In the genomic region with DNA sequence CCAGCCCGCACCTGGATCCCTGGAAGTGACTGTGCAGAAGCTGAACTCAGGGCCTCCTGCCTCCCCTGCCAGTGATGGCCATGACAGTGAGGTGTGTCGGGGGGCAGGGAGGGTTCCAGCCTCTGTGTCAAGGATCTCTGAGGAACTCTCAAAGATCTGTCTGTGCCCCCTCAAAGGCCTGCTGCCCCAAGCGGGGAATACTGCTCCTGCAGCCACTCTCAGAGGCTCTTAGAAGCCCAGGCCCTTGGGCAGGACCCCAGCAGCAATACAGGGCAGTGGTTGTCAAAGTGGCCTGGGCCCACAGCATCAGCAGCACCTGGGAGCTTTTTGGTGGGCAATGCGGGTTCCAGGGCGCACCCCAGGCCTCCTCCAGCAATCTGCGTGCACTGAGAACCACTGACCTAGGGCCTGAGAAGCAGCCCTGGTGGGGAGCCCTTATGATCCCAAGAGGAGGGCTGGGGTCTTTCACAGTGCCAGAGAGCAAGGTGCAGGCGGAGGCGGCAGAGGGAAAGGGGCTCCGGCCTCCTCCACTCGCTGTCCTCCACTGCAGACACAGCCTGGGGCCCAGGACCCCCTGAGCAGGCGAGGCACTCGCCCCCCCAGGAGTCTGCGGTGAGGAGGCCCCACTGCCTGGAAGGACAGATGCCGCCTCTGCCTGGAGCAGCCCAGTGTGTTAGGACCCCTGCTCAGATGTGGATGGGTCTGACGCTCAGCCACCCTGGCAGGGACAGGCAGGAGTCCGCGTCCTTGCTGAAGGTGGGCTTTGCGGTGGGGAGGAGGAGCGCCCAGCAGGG, we compare ENCODE assay signal across 29 cellular contexts.
"Had no signal": no experiment of that assay in that cellular context is flagged by ENCODE, and none has a peak within 500 bp of the region (broad histone marks: within the 10 kb centered on the region; RNA-seq: fewer than 3 reads in every experiment).

No MANE protein-coding gene starts in this region.

- H3K36me3 Mint-ChIP-seq: activated naive CD8-positive, alpha-beta T cell treated with anti-CD3 and anti-CD28 coated beads for 36 hours; stimulated activated effector memory CD8-positive, alpha-beta T cell treated with anti-CD3 and anti-CD28 coated beads, Interleukin-12 subunit alpha, Interleukin-12 subunit beta, amount 100 ng/mL, for 72 hours; type B pancreatic cell had no signal

- H3K4me1 Mint-ChIP-seq: activated B cell treated with CpG ODN at 0.5 μM for 24 hours; activated naive CD8-positive, alpha-beta T cell treated with anti-CD3 and anti-CD28 coated beads for 36 hours; stimulated activated effector memory CD8-positive, alpha-beta T cell treated with anti-CD3 and anti-CD28 coated beads, Interleukin-12 subunit alpha, Interleukin-12 subunit beta, amount 100 ng/mL, for 72 hours had no signal

- H3K4me1 ChIP-seq: adrenal gland had no signal

- H3K27me3 ChIP-seq: body of pancreas, neutrophil, uterus had no signal

- H3K36me3 ChIP-seq: adrenal gland, gastrocnemius medialis, neutrophil, uterus had no signal

- ATAC-seq: activated CD8-positive, alpha-beta T cell treated with anti-CD3 and anti-CD28 coated beads for 36 hours; body of pancreas; gastrocnemius medialis; left cardiac atrium; left ventricle myocardium superior; sciatic nerve; stimulated activated effector memory CD8-positive, alpha-beta T cell treated with anti-CD3 and anti-CD28 coated beads, Interleukin-12 subunit alpha, Interleukin-12 subunit beta, amount 100 ng/mL, for 72 hours had no signal

- DNase-seq: activated B cell treated with CpG ODN at 0.5 μM for 24 hours; activated CD4-positive, alpha-beta T cell treated with anti-CD3 and anti-CD28 coated beads, Interleukin-2, amount 50 U/mL, for 1 hour; activated CD8-positive, alpha-beta T cell treated with anti-CD3 and anti-CD28 coated beads for 36 hours; activated effector memory CD4-positive, alpha-beta T cell treated with Interleukin-2 at 50 U/mL for 16 hours; activated naive CD4-positive, alpha-beta T cell treated with Interleukin-2 at 50 U/mL for 16 hours; activated naive CD8-positive, alpha-beta T cell treated with anti-CD3 and anti-CD28 coated beads for 36 hours; adrenal gland; aorta; body of pancreas; cerebellar nuclear complex; dorsolateral prefrontal cortex; effector memory CD4-positive, alpha-beta T cell; gastrocnemius medialis; glutamatergic neuron; left cardiac atrium; left ventricle myocardium superior; stimulated activated CD4-positive, alpha-beta T cell treated with anti-CD3 and anti-CD28 coated beads, Interleukin-4, amount 100 ng/mL, for 24 hours; substantia nigra; uterus had no signal

- H3K9me3 Mint-ChIP-seq: activated B cell treated with CpG ODN at 0.5 μM for 24 hours; activated CD8-positive, alpha-beta T cell treated with anti-CD3 and anti-CD28 coated beads for 36 hours; activated naive CD8-positive, alpha-beta T cell treated with anti-CD3 and anti-CD28 coated beads for 36 hours; nephron; stimulated activated effector memory CD8-positive, alpha-beta T cell treated with anti-CD3 and anti-CD28 coated beads, Interleukin-12 subunit alpha, Interleukin-12 subunit beta, amount 100 ng/mL, for 72 hours; stimulated activated naive CD8-positive, alpha-beta T cell treated with anti-CD3 and anti-CD28 coated beads, Interleukin-15, Interleukin-2, amounts not matched to agents 100 ng/mL and 50 ng/mL, for 24 hours; type B pancreatic cell had no signal

- FAIRE-seq: islet of Langerhans had no signal

- H3K9me3 ChIP-seq: adrenal gland, body of pancreas, gastrocnemius medialis, neutrophil, uterus had no signal

- H3K4me3 ChIP-seq: adrenal gland, body of pancreas, coronary artery, dorsolateral prefrontal cortex, gastrocnemius medialis, skin epidermis, uterus had no signal

- H3K27ac ChIP-seq: adrenal gland, body of pancreas, coronary artery, gastrocnemius medialis, neutrophil, skin epidermis, uterus had no signal

- H3K27me3 Mint-ChIP-seq: activated CD8-positive, alpha-beta T cell treated with anti-CD3 and anti-CD28 coated beads for 36 hours; activated naive CD8-positive, alpha-beta T cell treated with anti-CD3 and anti-CD28 coated beads for 36 hours; progenitor cell of endocrine pancreas; stimulated activated naive CD8-positive, alpha-beta T cell treated with anti-CD3 and anti-CD28 coated beads, Interleukin-15, Interleukin-2, amounts not matched to agents 100 ng/mL and 50 ng/mL, for 24 hours had no signal

- H3K4me3 Mint-ChIP-seq: activated B cell treated with CpG ODN at 0.5 μM for 24 hours; activated CD8-positive, alpha-beta T cell treated with anti-CD3 and anti-CD28 coated beads for 36 hours; activated naive CD8-positive, alpha-beta T cell treated with anti-CD3 and anti-CD28 coated beads for 36 hours; nephron; stimulated activated effector memory CD8-positive, alpha-beta T cell treated with anti-CD3 and anti-CD28 coated beads, Interleukin-12 subunit alpha, Interleukin-12 subunit beta, amount 100 ng/mL, for 72 hours; stimulated activated naive CD8-positive, alpha-beta T cell treated with anti-CD3 and anti-CD28 coated beads, Interleukin-15, Interleukin-2, amounts not matched to agents 100 ng/mL and 50 ng/mL, for 24 hours; type B pancreatic cell had no signal

- H3K27ac Mint-ChIP-seq: activated B cell treated with CpG ODN at 0.5 μM for 24 hours; activated CD8-positive, alpha-beta T cell treated with anti-CD3 and anti-CD28 coated beads for 36 hours; activated naive CD8-positive, alpha-beta T cell treated with anti-CD3 and anti-CD28 coated beads for 36 hours; nephron; progenitor cell of endocrine pancreas; stimulated activated effector memory CD8-positive, alpha-beta T cell treated with anti-CD3 and anti-CD28 coated beads, Interleukin-12 subunit alpha, Interleukin-12 subunit beta, amount 100 ng/mL, for 72 hours; stimulated activated naive CD8-positive, alpha-beta T cell treated with anti-CD3 and anti-CD28 coated beads, Interleukin-15, Interleukin-2, amounts not matched to agents 100 ng/mL and 50 ng/mL, for 24 hours; type B pancreatic cell had no signal
